In the genomic region with DNA sequence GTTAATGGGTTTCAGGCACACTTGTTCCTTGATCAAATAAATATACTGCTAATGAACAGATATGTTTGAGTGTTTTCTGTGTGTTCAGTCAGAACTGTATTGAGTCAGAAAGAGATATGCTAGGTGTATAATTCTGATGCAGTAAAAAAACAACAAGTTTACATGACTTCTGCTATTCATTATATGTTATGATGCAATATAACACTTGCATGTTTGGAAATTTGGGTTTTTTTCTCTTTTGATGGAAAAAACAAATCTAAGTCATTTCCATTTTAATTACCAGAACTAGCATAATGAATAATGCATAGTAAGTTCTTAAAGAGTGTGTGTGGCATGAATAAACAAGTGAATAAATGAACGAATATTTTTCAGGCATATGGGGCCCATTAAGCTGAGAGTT, we compare ENCODE assay signal across 39 cellular contexts.
"Had no signal": no experiment of that assay in that cellular context is flagged by ENCODE, and none has a peak within 500 bp of the region (broad histone marks: within the 10 kb centered on the region; RNA-seq: fewer than 3 reads in every experiment).

No MANE protein-coding gene starts in this region.

- ATAC-seq: activated CD8-positive, alpha-beta T cell treated with anti-CD3 and anti-CD28 coated beads for 36 hours; activated naive CD8-positive, alpha-beta T cell treated with anti-CD3 and anti-CD28 coated beads, Interleukin-2, amount 50 U/mL, for 24 hours; activated T-cell treated with anti-CD3 and anti-CD28 coated beads, Interleukin-2, amount 50 U/mL, for 4 hours; activated T-cell treated with anti-CD3 and anti-CD28 coated beads, Interleukin-2, amount 50 U/mL, for 72 hours; activated T-helper 17 cell treated with anti-CD3 and anti-CD28 coated beads, Interleukin-2, amount 50 U/mL, for 72 hours had no signal

- H3K9me3 ChIP-seq: ascending aorta had no signal

- H3K4me3 ChIP-seq: ascending aorta, cardiac muscle cell had no signal

- H3K27me3 ChIP-seq: ascending aorta, cardiac muscle cell had no signal

- H3K9me3 Mint-ChIP-seq: activated B cell treated with CpG ODN at 0.5 μM for 24 hours; activated CD4-positive, alpha-beta memory T cell treated with anti-CD3 and anti-CD28 coated beads for 36 hours; activated CD8-positive, alpha-beta T cell treated with anti-CD3 and anti-CD28 coated beads for 36 hours; activated naive CD4-positive, alpha-beta T cell treated with anti-CD3 and anti-CD28 coated beads, Interleukin-2, amount 10 ng/mL, durations not matched to agents 7 days and 5 days; activated naive CD4-positive, alpha-beta T cell treated with anti-CD3 and anti-CD28 coated beads, Interleukin-2, amount 50 U/mL, for 24 hours; activated naive CD8-positive, alpha-beta T cell treated with anti-CD3 and anti-CD28 coated beads, Interleukin-2, amount 10 ng/mL, durations not matched to agents 7 days and 5 days; activated naive CD8-positive, alpha-beta T cell treated with anti-CD3 and anti-CD28 coated beads, Interleukin-2, amount 50 U/mL, for 24 hours; activated T-cell treated with anti-CD3 and anti-CD28 coated beads, Interleukin-2, amount 50 U/mL, for 4 hours; activated T-helper 1 cell treated with anti-CD3 and anti-CD28 coated beads, Interleukin-12 subunit alpha, Interleukin-12 subunit beta, Interleukin-2, Interleukin-4 antibody, amounts not matched to agents 30 ng/mL and 10 ng/mL and 1 ng/mL, durations not matched to agents 14 hours and 24 hours and 36 hours; central memory CD8-positive, alpha-beta T cell; T-helper 1 cell treated with Interleukin-12 subunit alpha and Interleukin-12 subunit beta and Interleukin-4 antibody, amounts not matched to agents 30 μg/mL and 1 μg/mL, for 36 hours; T-helper 2 cell treated with Interferon-gamma antibody and Interleukin-4, amounts not matched to agents 5 μg/mL and 100 μg/mL, for 36 hours had no signal

- DNase-seq: activated B cell treated with CpG ODN at 0.5 μM for 24 hours; activated CD4-positive, alpha-beta memory T cell treated with anti-CD3 and anti-CD28 coated beads for 36 hours; activated CD4-positive, alpha-beta T cell treated with anti-CD3 and anti-CD28 coated beads for 4 hours; activated CD4-positive, alpha-beta T cell treated with anti-CD3 and anti-CD28 coated beads, Interleukin-2, amount 10 ng/mL, durations not matched to agents 24 days and 14 days; activated CD4-positive, alpha-beta T cell treated with anti-CD3 and anti-CD28 coated beads, Interleukin-2, amount 50 U/mL, for 1 hour; activated CD4-positive, alpha-beta T cell treated with anti-CD3 and anti-CD28 coated beads, Interleukin-2, amount 50 U/mL, for 4 hours; activated CD4-positive, CD25-positive, alpha-beta regulatory T cell treated with anti-CD3 and anti-CD28 coated beads, Interleukin-2, amount 50 U/mL, for 72 hours; activated CD8-positive, alpha-beta memory T cell treated with anti-CD3 and anti-CD28 coated beads, Interleukin-2, amount 50 U/mL, for 4 hours; activated CD8-positive, alpha-beta T cell treated with anti-CD3 and anti-CD28 coated beads for 36 hours; activated effector memory CD4-positive, alpha-beta T cell treated with anti-CD3 and anti-CD28 coated beads, Interleukin-2, amount 50 U/mL, for 16 hours; activated gamma-delta T cell treated with Interleukin-2 at 50 U/mL for 16 hours; activated naive CD4-positive, alpha-beta T cell; activated naive CD4-positive, alpha-beta T cell treated with anti-CD3 and anti-CD28 coated beads, Interleukin-2, amount 10 ng/mL, durations not matched to agents 7 days and 5 days; activated naive CD8-positive, alpha-beta T cell treated with anti-CD3 and anti-CD28 coated beads, Interleukin-2, amount 10 ng/mL, durations not matched to agents 7 days and 5 days; activated naive CD8-positive, alpha-beta T cell treated with anti-CD3 and anti-CD28 coated beads, Interleukin-2, amount 50 U/mL, for 24 hours; activated T-cell treated with anti-CD3 and anti-CD28 coated beads for 4 hours; activated T-cell treated with anti-CD3 and anti-CD28 coated beads, Interleukin-2, amount 50 U/mL, for 1 hour; activated T-cell treated with anti-CD3 and anti-CD28 coated beads, Interleukin-2, amount 50 U/mL, for 4 hours; activated T-cell treated with anti-CD3 and anti-CD28 coated beads, Interleukin-2, amount 50 U/mL, for 72 hours; amygdala; anterior cingulate cortex; caudate nucleus; cerebellar nuclear complex; T-helper 1 cell; T-helper 2 cell; T-helper 9 cell had no signal

- H3K4me1 ChIP-seq: ascending aorta had no signal

- H3K36me3 ChIP-seq: ascending aorta, cardiac muscle cell had no signal

- H3K4me1 Mint-ChIP-seq: activated B cell treated with CpG ODN at 0.5 μM for 24 hours; activated CD4-positive, alpha-beta T cell treated with anti-CD3 and anti-CD28 coated beads, Interleukin-2, amount 10 ng/mL, durations not matched to agents 24 days and 14 days; activated naive CD4-positive, alpha-beta T cell treated with anti-CD3 and anti-CD28 coated beads, Interleukin-2, amount 10 ng/mL, durations not matched to agents 7 days and 5 days; activated naive CD4-positive, alpha-beta T cell treated with anti-CD3 and anti-CD28 coated beads, Interleukin-2, amount 50 U/mL, for 24 hours; activated naive CD8-positive, alpha-beta T cell treated with anti-CD3 and anti-CD28 coated beads, Interleukin-2, amount 10 ng/mL, durations not matched to agents 7 days and 5 days; activated naive CD8-positive, alpha-beta T cell treated with anti-CD3 and anti-CD28 coated beads, Interleukin-2, amount 50 U/mL, for 24 hours; activated T-helper 17 cell treated with anti-CD3 and anti-CD28 coated beads, Interleukin-2, amount 50 U/mL, for 72 hours; brain; central memory CD8-positive, alpha-beta T cell had no signal

- H3K27ac ChIP-seq: ascending aorta, cardiac muscle cell, VCaP had no signal

- H3K27me3 Mint-ChIP-seq: activated B cell treated with CpG ODN at 0.5 μM for 24 hours; activated CD4-positive, alpha-beta memory T cell treated with anti-CD3 and anti-CD28 coated beads for 36 hours; activated CD4-positive, alpha-beta T cell treated with anti-CD3 and anti-CD28 coated beads, Interleukin-2, amount 10 ng/mL, durations not matched to agents 24 days and 14 days; activated CD8-positive, alpha-beta T cell treated with anti-CD3 and anti-CD28 coated beads for 36 hours; activated naive CD4-positive, alpha-beta T cell treated with anti-CD3 and anti-CD28 coated beads, Interleukin-2, amount 10 ng/mL, durations not matched to agents 7 days and 5 days; activated naive CD4-positive, alpha-beta T cell treated with anti-CD3 and anti-CD28 coated beads, Interleukin-2, amount 50 U/mL, for 24 hours; activated naive CD8-positive, alpha-beta T cell; activated naive CD8-positive, alpha-beta T cell treated with anti-CD3 and anti-CD28 coated beads, Interleukin-2, amount 50 U/mL, for 24 hours; activated T-helper 17 cell treated with anti-CD3 and anti-CD28 coated beads, Interleukin-2, amount 50 U/mL, for 72 hours; brain; central memory CD8-positive, alpha-beta T cell had no signal

- H3K27ac Mint-ChIP-seq: activated B cell treated with CpG ODN at 0.5 μM for 24 hours; activated CD4-positive, alpha-beta memory T cell treated with anti-CD3 and anti-CD28 coated beads for 36 hours; activated CD4-positive, alpha-beta T cell treated with anti-CD3 and anti-CD28 coated beads, Interleukin-2, amount 10 ng/mL, durations not matched to agents 24 days and 14 days; activated CD8-positive, alpha-beta T cell treated with anti-CD3 and anti-CD28 coated beads for 36 hours; activated naive CD4-positive, alpha-beta T cell treated with anti-CD3 and anti-CD28 coated beads, Interleukin-2, amount 10 ng/mL, durations not matched to agents 7 days and 5 days; activated naive CD4-positive, alpha-beta T cell treated with anti-CD3 and anti-CD28 coated beads, Interleukin-2, amount 50 U/mL, for 24 hours; activated naive CD8-positive, alpha-beta T cell; activated naive CD8-positive, alpha-beta T cell treated with anti-CD3 and anti-CD28 coated beads, Interleukin-2, amount 10 ng/mL, durations not matched to agents 7 days and 5 days; activated naive CD8-positive, alpha-beta T cell treated with anti-CD3 and anti-CD28 coated beads, Interleukin-2, amount 50 U/mL, for 24 hours; activated T-cell treated with anti-CD3 and anti-CD28 coated beads, Interleukin-2, amount 50 U/mL, for 72 hours; activated T-helper 1 cell treated with anti-CD3 and anti-CD28 coated beads, Interleukin-12 subunit alpha, Interleukin-12 subunit beta, Interleukin-2, Interleukin-4 antibody, amounts not matched to agents 30 ng/mL and 10 ng/mL and 1 ng/mL, durations not matched to agents 14 hours and 24 hours and 36 hours; activated T-helper 17 cell treated with anti-CD3 and anti-CD28 coated beads, Interleukin-2, amount 50 U/mL, for 72 hours; brain; T-helper 1 cell treated with Interleukin-12 subunit alpha and Interleukin-12 subunit beta and Interleukin-4 antibody, amounts not matched to agents 30 μg/mL and 1 μg/mL, for 36 hours; T-helper 2 cell treated with Interferon-gamma antibody and Interleukin-4, amounts not matched to agents 5 μg/mL and 100 μg/mL, for 36 hours had no signal

- H3K36me3 Mint-ChIP-seq: activated CD4-positive, alpha-beta memory T cell treated with anti-CD3 and anti-CD28 coated beads for 36 hours; activated naive CD4-positive, alpha-beta T cell treated with anti-CD3 and anti-CD28 coated beads, Interleukin-2, amount 10 ng/mL, durations not matched to agents 7 days and 5 days; activated naive CD4-positive, alpha-beta T cell treated with anti-CD3 and anti-CD28 coated beads, Interleukin-2, amount 50 U/mL, for 24 hours; activated naive CD8-positive, alpha-beta T cell; activated naive CD8-positive, alpha-beta T cell treated with anti-CD3 and anti-CD28 coated beads, Interleukin-2, amount 10 ng/mL, durations not matched to agents 7 days and 5 days; brain had no signal

- H3K4me3 Mint-ChIP-seq: activated B cell treated with CpG ODN at 0.5 μM for 24 hours; activated CD4-positive, alpha-beta memory T cell treated with anti-CD3 and anti-CD28 coated beads for 36 hours; activated CD4-positive, alpha-beta T cell treated with anti-CD3 and anti-CD28 coated beads, Interleukin-2, amount 10 ng/mL, durations not matched to agents 24 days and 14 days; activated CD8-positive, alpha-beta T cell treated with anti-CD3 and anti-CD28 coated beads for 36 hours; activated naive CD4-positive, alpha-beta T cell treated with anti-CD3 and anti-CD28 coated beads, Interleukin-2, amount 10 ng/mL, durations not matched to agents 7 days and 5 days; activated naive CD4-positive, alpha-beta T cell treated with anti-CD3 and anti-CD28 coated beads, Interleukin-2, amount 50 U/mL, for 24 hours; activated naive CD8-positive, alpha-beta T cell; activated naive CD8-positive, alpha-beta T cell treated with anti-CD3 and anti-CD28 coated beads, Interleukin-2, amount 10 ng/mL, durations not matched to agents 7 days and 5 days; activated naive CD8-positive, alpha-beta T cell treated with anti-CD3 and anti-CD28 coated beads, Interleukin-2, amount 50 U/mL, for 24 hours; activated T-cell treated with anti-CD3 and anti-CD28 coated beads, Interleukin-2, amount 50 U/mL, for 4 hours; activated T-cell treated with anti-CD3 and anti-CD28 coated beads, Interleukin-2, amount 50 U/mL, for 72 hours; activated T-helper 1 cell treated with anti-CD3 and anti-CD28 coated beads, Interleukin-12 subunit alpha, Interleukin-12 subunit beta, Interleukin-2, Interleukin-4 antibody, amounts not matched to agents 30 ng/mL and 10 ng/mL and 1 ng/mL, durations not matched to agents 14 hours and 24 hours and 36 hours; activated T-helper 17 cell treated with anti-CD3 and anti-CD28 coated beads, Interleukin-2, amount 50 U/mL, for 72 hours; brain; central memory CD8-positive, alpha-beta T cell; T-helper 1 cell treated with Interleukin-12 subunit alpha and Interleukin-12 subunit beta and Interleukin-4 antibody, amounts not matched to agents 30 μg/mL and 1 μg/mL, for 36 hours; T-helper 2 cell treated with Interferon-gamma antibody and Interleukin-4, amounts not matched to agents 5 μg/mL and 100 μg/mL, for 36 hours had no signal

- FAIRE-seq: bronchial epithelial cell, TTC549 had no signal
